ENCODE assay signal across 10 cellular contexts in the genomic region with DNA sequence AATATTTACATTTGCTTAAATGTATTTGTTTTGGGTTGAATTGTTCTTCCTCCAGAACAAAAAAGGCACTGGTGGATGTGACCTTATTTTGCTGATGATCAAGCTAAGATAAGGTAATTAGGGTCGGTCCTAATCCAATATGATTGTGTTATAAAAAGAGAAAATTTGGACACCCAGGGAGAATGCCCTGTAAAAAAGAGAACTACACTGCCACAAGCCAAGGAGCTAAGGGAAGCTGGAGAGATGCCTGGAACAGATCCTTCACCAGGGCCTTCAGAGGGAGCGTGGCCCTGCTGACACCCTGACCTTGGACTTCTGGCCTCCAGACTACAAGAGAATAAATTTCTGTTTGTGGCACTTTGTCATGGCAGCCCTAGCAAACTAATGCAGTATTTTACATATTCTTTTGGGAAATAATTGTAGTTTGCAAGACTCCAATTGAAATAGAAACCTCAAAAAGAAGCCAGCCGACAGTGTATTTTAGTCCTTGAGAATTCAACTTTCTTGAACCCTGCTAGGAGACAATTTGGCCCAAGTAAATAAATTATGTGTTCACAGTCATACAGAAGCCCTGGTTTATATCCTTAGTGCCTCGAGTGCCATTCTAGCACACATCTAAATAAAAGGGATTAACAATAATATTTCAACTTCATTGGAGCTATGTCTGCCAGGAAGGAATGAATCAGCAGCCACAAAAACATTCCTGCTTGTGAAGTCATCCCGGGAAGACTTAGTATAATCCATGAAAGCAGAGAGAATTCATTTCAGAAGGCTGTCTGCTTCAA.
DNase-seq lines count a peak whose midpoint lies in the region; TF ChIP-seq lines count a peak whose summit lies in the region.
"Had no signal": no experiment of that assay in that cellular context is flagged by ENCODE, and none has a peak within 500 bp of the region (broad histone marks: within the 10 kb centered on the region; RNA-seq: fewer than 3 reads in every experiment).

No MANE protein-coding gene starts in this region.

- no peaks in the 10 kb centered on the region for H3K9me2 ChIP-seq in hepatocyte (replicated peaks; ENCODE audit: insufficient read depth)

- no peak overlapping the region for H3K27ac Mint-ChIP-seq in immature natural killer cell
- H3K27ac Mint-ChIP-seq: activated naive CD8-positive, alpha-beta T cell treated with anti-CD3 and anti-CD28 coated beads, Interleukin-2, amount 10 ng/mL, durations not matched to agents 7 days and 5 days had no signal

- no peak overlapping the region for H2BK15ac ChIP-seq in neuronal stem cell (ENCODE audit: low read length)

- H3K4me1 Mint-ChIP-seq in immature natural killer cell: no peaks in the 10 kb centered on the region
- H3K4me1 Mint-ChIP-seq: activated naive CD8-positive, alpha-beta T cell treated with anti-CD3 and anti-CD28 coated beads, Interleukin-2, amount 10 ng/mL, durations not matched to agents 7 days and 5 days had no signal

- no peak overlapping the region for H2AFZ ChIP-seq in hepatocyte
- H2AFZ ChIP-seq in neuronal stem cell (ENCODE audit: low read length): no peak overlapping the region

- no peak overlapping the region for H2BK12ac ChIP-seq in neuronal stem cell (ENCODE audit: low read length)

- H3K79me2 ChIP-seq in hepatocyte: no peaks in the 10 kb centered on the region

- no peaks in the 10 kb centered on the region for H3K9me3 Mint-ChIP-seq in immature natural killer cell
- H3K9me3 Mint-ChIP-seq: activated naive CD8-positive, alpha-beta T cell treated with anti-CD3 and anti-CD28 coated beads, Interleukin-2, amount 10 ng/mL, durations not matched to agents 7 days and 5 days had no signal

- in situ Hi-C loops in astrocyte of the spinal cord (cut with HindIII; ENCODE audit: low sequenced_read_pairs): no loop called here

- H2BK120ac ChIP-seq in neuronal stem cell (ENCODE audit: low read depth, low read length): no peak overlapping the region

- H3K4me2 ChIP-seq in hepatocyte (peak overlapping the region; percentile 42), neuronal stem cell (ENCODE audit: insufficient read depth, low read length, poor library complexity, severe bottlenecking) (no peak overlapping the region)

- no peak overlapping the region for H3K14ac ChIP-seq in neuronal stem cell (ENCODE audit: low read length)

- no peaks in the 10 kb centered on the region for H3K9me3 ChIP-seq in hepatocyte (ENCODE audit: low read depth)
- no peaks in the 10 kb centered on the region for H3K9me3 ChIP-seq in neuronal stem cell (replicated peaks in 1 of 2; ENCODE audit: control insufficient read depth in 2 of 2, insufficient read depth in 1 of 2, low read depth in 1 of 2, low read length in 2 of 2)

- no peak overlapping the region for H4K91ac ChIP-seq in neuronal stem cell (ENCODE audit: low read depth, low read length, poor library complexity)

- 45% methylated on average over 5 of the region's 5 CpGs for WGBS in hepatocyte (ENCODE audit: low lambda C conversion rate, missing lambda C conversion rate)
- WGBS in neuronal stem cell (ENCODE audit: extremely low coverage in 2 of 2, insufficient read length in 2 of 2, insufficient replicate concordance in 1 of 2), 2 donors: no CpG with 5 or more reads among the region's 5 CpGs

- H3K4me1 ChIP-seq in hepatocyte (ENCODE audit: insufficient read depth) (peaks cover 49% of the 10 kb centered on the region), neuronal stem cell (ENCODE audit: control insufficient read depth in 2 of 2, insufficient read depth in 1 of 2, low read depth in 1 of 2, low read length in 2 of 2) (peaks cover 8 to 13% of the 10 kb centered on the region in 2 donors)

- no peak overlapping the region for H3K9ac ChIP-seq in neuronal stem cell (ENCODE audit: low read depth, low read length, poor library complexity)

- H3K27me3 Mint-ChIP-seq in immature natural killer cell (ENCODE audit: low read depth in 3 of 3): peaks cover 2 to 13% (median 5%) of the 10 kb centered on the region in 3 donors

- peak overlapping the region; percentile 90 for H3K27ac ChIP-seq in hepatocyte
- H3K27ac ChIP-seq in neuronal stem cell (replicated peaks; ENCODE audit: low read length): no peak overlapping the region

- H3K27me3 ChIP-seq in hepatocyte: no peaks in the 10 kb centered on the region
- no peaks in the 10 kb centered on the region for H3K27me3 ChIP-seq in neuronal stem cell (ENCODE audit: control insufficient read depth in 3 of 3, insufficient read depth in 3 of 3, low read depth in 1 of 3, low read length in 3 of 3)

- H3K4me3 ChIP-seq in astrocyte of the spinal cord (ENCODE audit: low read depth, low read length): no peak overlapping the region
- H3K4me3 ChIP-seq in hepatocyte: no peak overlapping the region
- H3K4me3 ChIP-seq in neuronal stem cell (ENCODE audit: low read length in 2 of 2): no peak overlapping the region

- no peak overlapping the region for H3K23ac ChIP-seq in neuronal stem cell (ENCODE audit: low read depth, low read length, poor library complexity)

- H3K36me3 ChIP-seq in hepatocyte (replicated peaks; ENCODE audit: insufficient read depth, low read depth): no peaks in the 10 kb centered on the region
- H3K36me3 ChIP-seq in neuronal stem cell (replicated peaks in 1 of 2; ENCODE audit: control insufficient read depth in 2 of 2, insufficient read depth in 2 of 2, low read length in 2 of 2): no peaks in the 10 kb centered on the region

- DNase-seq in HCEC 1CT (peak; percentile 96), astrocyte of the spinal cord (ENCODE audit: low read depth, low spot score) (peak; percentile 97), hepatocyte (ENCODE audit: low spot score) (peak; percentile 71), smooth muscle cell of the brain vasculature (ENCODE audit: low read depth, low spot score) (peak; percentile 49), NCI-H1436 (lab: John Stamatoyannopoulos, UW) (no peak), immature natural killer cell (no peak), SHP77 (lab: John Stamatoyannopoulos, UW) (no peak), neuronal stem cell (ENCODE audit: low spot score) (no peak)
- DNase-seq: activated naive CD8-positive, alpha-beta T cell treated with anti-CD3 and anti-CD28 coated beads, Interleukin-2, amount 10 ng/mL, durations not matched to agents 7 days and 5 days; SIG-M5 had no signal

- no peaks in the 10 kb centered on the region for H3K79me1 ChIP-seq in neuronal stem cell (ENCODE audit: low read depth, low read length)

- H4K20me1 ChIP-seq in hepatocyte (ENCODE audit: insufficient read depth, poor library complexity, severe bottlenecking): no peaks in the 10 kb centered on the region

- no peak overlapping the region for H2BK5ac ChIP-seq in neuronal stem cell (ENCODE audit: low read length)

- H4K8ac ChIP-seq in neuronal stem cell (ENCODE audit: low read depth, low read length): no peak overlapping the region

- H3K4me3 Mint-ChIP-seq in immature natural killer cell: no peak overlapping the region
- H3K4me3 Mint-ChIP-seq: activated naive CD8-positive, alpha-beta T cell treated with anti-CD3 and anti-CD28 coated beads, Interleukin-2, amount 10 ng/mL, durations not matched to agents 7 days and 5 days had no signal

- H3K36me3 Mint-ChIP-seq in immature natural killer cell: no peaks in the 10 kb centered on the region
- H3K36me3 Mint-ChIP-seq: activated naive CD8-positive, alpha-beta T cell treated with anti-CD3 and anti-CD28 coated beads, Interleukin-2, amount 10 ng/mL, durations not matched to agents 7 days and 5 days had no signal

- TF ChIP-seq CTCF in astrocyte of the spinal cord (IDR thresholded peaks at IDR 0.05; ENCODE audit: low read depth, low read length) (no peak), hepatocyte (IDR thresholded peaks at IDR 0.05; ENCODE audit: poor library complexity) (no peak)

- no peak overlapping the region for H3K4ac ChIP-seq in neuronal stem cell (ENCODE audit: low read length)

- H2AK5ac ChIP-seq in neuronal stem cell (ENCODE audit: low read depth, low read length): no peak overlapping the region

- no peak overlapping the region for H3K18ac ChIP-seq in neuronal stem cell (ENCODE audit: low read length)

Comparison
In these comparisons a context has a peak if more than half of its experiments do, and no peak if none do; other contexts are left out.
1. DNase-seq: peak in HCEC 1CT (single experiment), astrocyte of the spinal cord (single experiment), hepatocyte (single experiment) and smooth muscle cell of the brain vasculature (single experiment); none in NCI-H1436 (single experiment), immature natural killer cell (0 of 3), SHP77 (0 of 2) and neuronal stem cell (single experiment).